Comparison of ENCODE assay signal across 25 cellular contexts in the genomic region with DNA sequence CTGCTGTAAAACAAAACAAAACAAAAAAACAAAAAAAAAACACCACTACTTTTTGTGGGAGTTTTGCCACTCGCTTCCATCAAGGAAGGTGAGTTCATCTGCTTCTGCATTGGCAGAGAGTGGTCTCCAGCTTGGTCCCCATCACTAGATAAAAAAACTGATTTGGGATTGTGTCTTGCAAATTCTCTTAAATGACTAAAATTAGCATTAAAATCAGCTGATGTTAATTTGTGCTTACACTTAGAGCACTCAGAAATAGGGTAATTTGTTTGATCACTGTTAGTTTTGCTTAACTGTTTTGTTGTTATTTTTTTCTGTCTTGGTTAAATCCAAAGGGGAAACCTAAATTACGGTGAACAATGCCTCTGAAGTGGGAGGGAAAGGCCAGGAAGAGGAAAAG.
"Had no signal": no experiment of that assay in that cellular context is flagged by ENCODE, and none has a peak within 500 bp of the region (broad histone marks: within the 10 kb centered on the region; RNA-seq: fewer than 3 reads in every experiment).

No MANE protein-coding gene starts in this region.

- DNase-seq: activated CD4-positive, alpha-beta memory T cell treated with anti-CD3 and anti-CD28 coated beads, Interleukin-2, amount 10 ng/mL, durations not matched to agents 7 days and 5 days; activated CD4-positive, alpha-beta T cell treated with anti-CD3 and anti-CD28 coated beads, Interleukin-2, amount 10 ng/mL, durations not matched to agents 24 days and 14 days; activated CD4-positive, CD25-positive, alpha-beta regulatory T cell treated with anti-CD3 and anti-CD28 coated beads, Interleukin-2, amount 50 U/mL, for 72 hours; activated naive CD8-positive, alpha-beta T cell treated with anti-CD3 and anti-CD28 coated beads, Interleukin-2, amount 50 U/mL, for 24 hours; activated T-cell treated with anti-CD3 and anti-CD28 coated beads, Interleukin-2, amount 50 U/mL, for 4 hours; amygdala; caudate nucleus; cortex of kidney; foreskin fibroblast; head of caudate nucleus; hippocampal formation; left ventricle myocardium inferior; spleen; stimulated activated naive CD4-positive, alpha-beta T cell; tibial artery; upper lobe of right lung; WERI-Rb-1 had no signal

- H3K4me1 ChIP-seq: left ventricle myocardium inferior, parathyroid adenoma, right atrium auricular region, spleen, suprapubic skin, tibial artery, upper lobe of right lung had no signal

- H3K27ac ChIP-seq: left ventricle myocardium inferior, parathyroid adenoma, right atrium auricular region, spleen, suprapubic skin, tibial artery, upper lobe of right lung, WERI-Rb-1 had no signal

- H3K4me1 Mint-ChIP-seq: activated CD4-positive, alpha-beta memory T cell treated with anti-CD3 and anti-CD28 coated beads, Interleukin-2, amount 10 ng/mL, durations not matched to agents 7 days and 5 days; activated CD4-positive, alpha-beta T cell treated with anti-CD3 and anti-CD28 coated beads, Interleukin-2, amount 10 ng/mL, durations not matched to agents 24 days and 14 days; activated naive CD4-positive, alpha-beta T cell treated with anti-CD3 and anti-CD28 coated beads, Interleukin-2, amount 50 U/mL, for 24 hours; activated naive CD8-positive, alpha-beta T cell treated with anti-CD3 and anti-CD28 coated beads, Interleukin-2, amount 50 U/mL, for 24 hours; activated T-helper 17 cell treated with anti-CD3 and anti-CD28 coated beads, Interleukin-2, amount 50 U/mL, for 72 hours; nephron had no signal

- H3K9me3 ChIP-seq: left ventricle myocardium inferior, right atrium auricular region, spleen, suprapubic skin, tibial artery, upper lobe of right lung had no signal

- H3K27me3 Mint-ChIP-seq: activated CD4-positive, alpha-beta memory T cell treated with anti-CD3 and anti-CD28 coated beads, Interleukin-2, amount 10 ng/mL, durations not matched to agents 7 days and 5 days; activated CD4-positive, alpha-beta T cell treated with anti-CD3 and anti-CD28 coated beads, Interleukin-2, amount 10 ng/mL, durations not matched to agents 24 days and 14 days; activated naive CD4-positive, alpha-beta T cell treated with anti-CD3 and anti-CD28 coated beads, Interleukin-2, amount 50 U/mL, for 24 hours; activated naive CD8-positive, alpha-beta T cell treated with anti-CD3 and anti-CD28 coated beads, Interleukin-2, amount 50 U/mL, for 24 hours; activated T-helper 17 cell treated with anti-CD3 and anti-CD28 coated beads, Interleukin-2, amount 50 U/mL, for 72 hours had no signal

- ATAC-seq: activated naive CD8-positive, alpha-beta T cell treated with anti-CD3 and anti-CD28 coated beads, Interleukin-2, amount 50 U/mL, for 24 hours; activated T-cell treated with anti-CD3 and anti-CD28 coated beads, Interleukin-2, amount 50 U/mL, for 4 hours; activated T-helper 17 cell treated with anti-CD3 and anti-CD28 coated beads, Interleukin-2, amount 50 U/mL, for 72 hours; esophagus mucosa; upper lobe of right lung had no signal

- H3K27me3 ChIP-seq: right atrium auricular region, spleen, suprapubic skin, tibial artery, upper lobe of right lung had no signal

- H3K79me2 ChIP-seq: parathyroid adenoma had no signal

- H3K9ac ChIP-seq: parathyroid adenoma had no signal

- H3K36me3 Mint-ChIP-seq: activated naive CD4-positive, alpha-beta T cell treated with anti-CD3 and anti-CD28 coated beads, Interleukin-2, amount 50 U/mL, for 24 hours had no signal

- H3K27ac Mint-ChIP-seq: activated CD4-positive, alpha-beta memory T cell treated with anti-CD3 and anti-CD28 coated beads, Interleukin-2, amount 10 ng/mL, durations not matched to agents 7 days and 5 days; activated CD4-positive, alpha-beta T cell treated with anti-CD3 and anti-CD28 coated beads, Interleukin-2, amount 10 ng/mL, durations not matched to agents 24 days and 14 days; activated naive CD4-positive, alpha-beta T cell treated with anti-CD3 and anti-CD28 coated beads, Interleukin-2, amount 50 U/mL, for 24 hours; activated naive CD8-positive, alpha-beta T cell treated with anti-CD3 and anti-CD28 coated beads, Interleukin-2, amount 50 U/mL, for 24 hours; activated T-helper 17 cell treated with anti-CD3 and anti-CD28 coated beads, Interleukin-2, amount 50 U/mL, for 72 hours; nephron had no signal

- H3K4me3 ChIP-seq: left ventricle myocardium inferior, lung, right atrium auricular region, spleen, suprapubic skin, tibial artery, upper lobe of right lung had no signal

- H3K36me3 ChIP-seq: left ventricle myocardium inferior, right atrium auricular region, spleen, suprapubic skin, tibial artery, upper lobe of right lung, WERI-Rb-1 had no signal

- H3K4me3 Mint-ChIP-seq: activated CD4-positive, alpha-beta memory T cell treated with anti-CD3 and anti-CD28 coated beads, Interleukin-2, amount 10 ng/mL, durations not matched to agents 7 days and 5 days; activated CD4-positive, alpha-beta T cell treated with anti-CD3 and anti-CD28 coated beads, Interleukin-2, amount 10 ng/mL, durations not matched to agents 24 days and 14 days; activated naive CD4-positive, alpha-beta T cell treated with anti-CD3 and anti-CD28 coated beads, Interleukin-2, amount 50 U/mL, for 24 hours; activated naive CD8-positive, alpha-beta T cell treated with anti-CD3 and anti-CD28 coated beads, Interleukin-2, amount 50 U/mL, for 24 hours; activated T-cell treated with anti-CD3 and anti-CD28 coated beads, Interleukin-2, amount 50 U/mL, for 4 hours; activated T-helper 17 cell treated with anti-CD3 and anti-CD28 coated beads, Interleukin-2, amount 50 U/mL, for 72 hours; nephron had no signal
